10 cellular contexts compared by ENCODE assay signal in genomic region chr19:40147693-40148347, GRCh38. TPM values are rescaled to one million over a fixed set of nuclear protein-coding genes. Genes with fewer than 3 reads are reported as not detected.
A peak's percentile ranks its signal among the peaks of the same experiment; 100 is the strongest.
DNase-seq lines count a peak whose midpoint lies in the region; ATAC-seq and TF ChIP-seq lines count a peak whose summit lies in the region.
"Had no signal": no experiment of that assay in that cellular context is flagged by ENCODE, and none has a peak within 500 bp of the region (broad histone marks: within the 10 kb centered on the region; RNA-seq: fewer than 3 reads in every experiment).

No MANE protein-coding gene starts in this region.

- peaks cover 9% of the 10 kb centered on the region for H3K4me1 Mint-ChIP-seq in endothelial cell (ENCODE audit: unreplicated experiment)

- no peaks in the 10 kb centered on the region for H3K9me3 ChIP-seq in Loucy (ENCODE audit: insufficient read depth, low read depth, low read length)
- H3K9me3 ChIP-seq: HAP-1, tibial artery had no signal

- H3K4me1 ChIP-seq in Loucy (ENCODE audit: insufficient read depth, low read length, poor library complexity, severe bottlenecking): peaks cover 13% of the 10 kb centered on the region
- H3K4me1 ChIP-seq: tibial artery had no signal

- no peak overlapping the region for H3K27ac ChIP-seq in substantia nigra (ENCODE audit: low read depth, low read length, poor library complexity, severe bottlenecking)
- H3K27ac ChIP-seq: tibial artery had no signal

- ATAC-seq in GM18868 (IDR thresholded peaks at IDR 0.05; ENCODE audit: unreplicated experiment): no peak
- no peak for ATAC-seq in HG02763 (IDR thresholded peaks at IDR 0.05; ENCODE audit: unreplicated experiment)

- H3K27ac Mint-ChIP-seq in endothelial cell (ENCODE audit: unreplicated experiment): no peak overlapping the region

- H3K79me2 ChIP-seq in Loucy (ENCODE audit: insufficient read depth, low read length): no peaks in the 10 kb centered on the region

- H3K4me3 ChIP-seq in Loucy (ENCODE audit: low read length, poor library complexity, severe bottlenecking): no peak overlapping the region
- H3K4me3 ChIP-seq: HAP-1, tibial artery had no signal

- H2AFZ ChIP-seq in Loucy (ENCODE audit: low read length): 0 out of 2 replicates have a peak overlapping the region, but pooled peaks have one; percentile 21

- H3K27me3 ChIP-seq in Loucy (ENCODE audit: insufficient read depth, low read length, poor library complexity, severe bottlenecking): no peaks in the 10 kb centered on the region

- peak overlapping the region; percentile 11 for H3K4me2 ChIP-seq in Loucy (ENCODE audit: low read depth, low read length, poor library complexity, severe bottlenecking)

- H4K20me1 ChIP-seq in Loucy (ENCODE audit: insufficient read depth, low read length, poor library complexity, severe bottlenecking): no peaks in the 10 kb centered on the region

- peaks cover 4% of the 10 kb centered on the region for H3K27me3 Mint-ChIP-seq in endothelial cell (ENCODE audit: unreplicated experiment)

- H3F3A ChIP-seq in Loucy (ENCODE audit: low read depth): no peaks in the 10 kb centered on the region

- H3K9me2 ChIP-seq in Loucy (replicated peaks; ENCODE audit: low read depth, low read length): no peaks in the 10 kb centered on the region

- TF ChIP-seq CTCF in Loucy (conservative IDR thresholded peaks at IDR 0.05; ENCODE audit: low read length) (no peak), endothelial cell (IDR thresholded peaks at IDR 0.05; ENCODE audit: unreplicated experiment) (no peak)

- H3K9ac ChIP-seq in Loucy (ENCODE audit: low read depth, low read length, poor library complexity, severe bottlenecking): no peak overlapping the region

- H3K36me3 ChIP-seq in Loucy (ENCODE audit: insufficient read depth, low read length): no peaks in the 10 kb centered on the region
- H3K36me3 ChIP-seq: HAP-1, tibial artery had no signal

- DNase-seq in COLO829 (ENCODE audit: low spot score) (peak; percentile 81), astrocyte of the hippocampus (ENCODE audit: low read depth, low spot score) (peak; percentile 19), lung microvascular endothelial cell (ENCODE audit: low read depth in 2 of 2) (peak; percentile 14 to 68), substantia nigra (lab: John Stamatoyannopoulos, UW) (no peak), endothelial cell (ENCODE audit: low spot score) (no peak)

- peaks cover 4% of the 10 kb centered on the region for H3K36me3 Mint-ChIP-seq in endothelial cell (ENCODE audit: low read depth, unreplicated experiment)

- H3K4me3 Mint-ChIP-seq in endothelial cell (ENCODE audit: unreplicated experiment): no peak overlapping the region

- H3K9me3 Mint-ChIP-seq in endothelial cell (ENCODE audit: unreplicated experiment): no peaks in the 10 kb centered on the region

RNA-seq across cellular contexts. Expression of gene MAP3K10, which starts 43.4 kb away (rescaled TPM):
- 3.3 and 6.7 TPM in 2 replicates for total RNA-seq in lung microvascular endothelial cell
- 20.6 TPM for total RNA-seq in endothelial cell (ENCODE audit: unreplicated experiment)

RNA-seq across cellular contexts. Expression of gene ZNF780A, which starts 57.1 kb away (rescaled TPM):
- total RNA-seq in lung microvascular endothelial cell: 7.4 and 7.9 TPM in 2 replicates
- total RNA-seq in endothelial cell (ENCODE audit: unreplicated experiment): 19.4 TPM

Comparison
In these comparisons a context has a peak if more than half of its experiments do, and no peak if none do; other contexts are left out.
1. DNase-seq: peak in COLO829 (single experiment), astrocyte of the hippocampus (single experiment) and lung microvascular endothelial cell (2 of 2); none in substantia nigra (0 of 49) and endothelial cell (single experiment).